ENCODE assay signal across 14 cellular contexts in the genomic region with DNA sequence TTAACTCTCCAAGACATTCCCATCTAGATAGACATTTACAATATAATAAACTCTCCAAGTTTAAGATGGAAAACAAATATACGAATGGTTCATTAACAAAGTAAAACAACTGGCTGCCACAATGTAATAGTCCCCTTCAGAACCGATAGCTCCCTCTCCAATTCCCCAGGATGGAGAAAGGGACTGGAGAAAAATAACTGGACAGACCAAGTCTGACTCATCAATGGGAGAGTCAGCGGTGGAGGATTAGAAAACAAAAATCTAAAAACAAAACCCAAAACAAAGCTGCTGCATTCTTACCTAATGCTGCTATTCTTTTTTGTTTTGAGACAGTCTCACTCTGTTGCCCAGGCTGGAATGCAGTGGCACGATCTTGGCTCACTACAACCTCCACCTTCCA.
DNase-seq lines count a peak whose midpoint lies in the region; ATAC-seq and TF ChIP-seq lines count a peak whose summit lies in the region.
"Had no signal": no experiment of that assay in that cellular context is flagged by ENCODE, and none has a peak within 500 bp of the region (broad histone marks: within the 10 kb centered on the region; RNA-seq: fewer than 3 reads in every experiment).

No MANE protein-coding gene starts in this region.

- H3K27me3 Mint-ChIP-seq in CD4-positive, alpha-beta T cell, result no peaks in the 10 kb centered on the region
- H3K27me3 Mint-ChIP-seq in endodermal cell (ENCODE audit: insufficient read depth) (no peaks in the 10 kb centered on the region), neural progenitor cell (ENCODE audit: insufficient read depth, low read depth) (no peaks in the 10 kb centered on the region), glutamatergic neuron (ENCODE audit: unreplicated experiment) (no peaks in the 10 kb centered on the region)
- no peaks in the 10 kb centered on the region for H3K27me3 Mint-ChIP-seq in activated T-cell treated with anti-CD3 and anti-CD28 coated beads, Interleukin-2, amount 50 U/mL, for 4 hours (ENCODE audit: low read depth)
- H3K27me3 Mint-ChIP-seq: CD4-positive, CD25-positive, alpha-beta regulatory T cell had no signal

- POLR2A ChIA-PET in CD4-positive, alpha-beta T cell (lab: Charles Lee), result interaction anchor here (0.6 kb wide), 1 partner anchor 439 kb away, joined by 3 read pairs; no protein-coding TSS in a partner anchor

- H3K79me2 ChIP-seq in neural progenitor cell (ENCODE audit: low read depth), result peaks cover 65% of the 10 kb centered on the region

- no peak overlapping the region for H2AFZ ChIP-seq in neural progenitor cell (replicated peaks)

- H3K36me3 ChIP-seq in endodermal cell (ENCODE audit: control insufficient read depth, insufficient read depth, low read length) (peaks cover 25% of the 10 kb centered on the region), neural progenitor cell (peaks cover 13% of the 10 kb centered on the region)
- H3K36me3 ChIP-seq: prostate gland had no signal

- H3K27ac ChIP-seq in CD4-positive, alpha-beta T cell (ENCODE audit: low read depth, low read length), result no peak overlapping the region
- H3K27ac ChIP-seq in endodermal cell (ENCODE audit: low read depth, low read length) (peak overlapping the region; percentile 76), neural progenitor cell (no peak overlapping the region)
- H3K27ac ChIP-seq: left lung, prostate gland, upper lobe of right lung had no signal

- H3F3A ChIP-seq in neural progenitor cell (ENCODE audit: low read depth), result peaks cover 22% of the 10 kb centered on the region

- peaks cover 2% of the 10 kb centered on the region for H3K4me1 ChIP-seq in endodermal cell (ENCODE audit: control insufficient read depth, insufficient read depth, low read length)
- peaks cover 49% of the 10 kb centered on the region for H3K4me1 ChIP-seq in neural progenitor cell
- H3K4me1 ChIP-seq: upper lobe of right lung had no signal

- intact Hi-C loops in CD4-positive, alpha-beta T cell (cut with DNase I, micrococcal nuclease), result no loop called here

- WGBS in endodermal cell (ENCODE audit: insufficient coverage in 1 of 2, insufficient read length in 1 of 2), 2 experiments, result 73 to 94% methylated on average over 3 to 4 of the region's 4 CpGs

- H3K27me3 ChIP-seq in CD4-positive, alpha-beta T cell (ENCODE audit: control insufficient read depth, insufficient read depth, low read length), result no peaks in the 10 kb centered on the region
- H3K27me3 ChIP-seq in endodermal cell (ENCODE audit: control insufficient read depth, insufficient read depth, low read length, poor library complexity, severe bottlenecking), result no peaks in the 10 kb centered on the region
- H3K27me3 ChIP-seq in neural progenitor cell, result no peaks in the 10 kb centered on the region
- H3K27me3 ChIP-seq: left lung, upper lobe of right lung had no signal

- no peak for TF ChIP-seq CTCF in CD4-positive, alpha-beta T cell (IDR thresholded peaks at IDR 0.05)
- TF ChIP-seq CTCF in endodermal cell (conservative IDR thresholded peaks at IDR 0.05) (no peak), neural progenitor cell (IDR thresholded peaks at IDR 0.05) (no peak), glutamatergic neuron (IDR thresholded peaks at IDR 0.05; ENCODE audit: partially characterized antibody, unreplicated experiment) (no peak)

- ATAC-seq in CD4-positive, alpha-beta T cell (ENCODE audit: poor library complexity), result no peak
- no peak for ATAC-seq in HG02970 (IDR thresholded peaks at IDR 0.05; ENCODE audit: low FRiP score, unreplicated experiment)
- ATAC-seq in activated T-cell treated with anti-CD3 and anti-CD28 coated beads, Interleukin-2, amount 50 U/mL, for 4 hours, result no peak
- ATAC-seq: HepG2 had no signal

- no peak overlapping the region for H3K4me3 Mint-ChIP-seq in CD4-positive, alpha-beta T cell
- H3K4me3 Mint-ChIP-seq in endodermal cell (no peak overlapping the region), neural progenitor cell (no peak overlapping the region), glutamatergic neuron (ENCODE audit: unreplicated experiment) (no peak overlapping the region)
- no peak overlapping the region for H3K4me3 Mint-ChIP-seq in activated T-cell treated with anti-CD3 and anti-CD28 coated beads, Interleukin-2, amount 50 U/mL, for 4 hours
- H3K4me3 Mint-ChIP-seq: CD4-positive, CD25-positive, alpha-beta regulatory T cell had no signal

- no peaks in the 10 kb centered on the region for H3K9me3 ChIP-seq in CD4-positive, alpha-beta T cell (ENCODE audit: control insufficient read depth, low read length)
- H3K9me3 ChIP-seq in endodermal cell (ENCODE audit: control insufficient read depth, low read length), result no peaks in the 10 kb centered on the region
- H3K9me3 ChIP-seq in neural progenitor cell (ENCODE audit: low read depth), result no peaks in the 10 kb centered on the region
- H3K9me3 ChIP-seq: left lung, prostate gland, upper lobe of right lung had no signal

- no peak for DNase-seq in CD4-positive, alpha-beta T cell
- DNase-seq in RPMI7951 (ENCODE audit: low read depth), result peak; percentile 65
- DNase-seq in endodermal cell, result no peak
- peak; percentile 17 for DNase-seq in neural progenitor cell (ENCODE audit: low spot score)
- no peak for DNase-seq in glutamatergic neuron
- DNase-seq in NCI-H510A (lab: John Stamatoyannopoulos, UW), result no peak
- no peak for DNase-seq in activated T-cell treated with anti-CD3 and anti-CD28 coated beads, Interleukin-2, amount 50 U/mL, for 4 hours
- DNase-seq: activated gamma-delta T cell; CD4-positive, CD25-positive, alpha-beta regulatory T cell; left lung; upper lobe of right lung had no signal

- H3K36me3 Mint-ChIP-seq in CD4-positive, alpha-beta T cell (ENCODE audit: low read depth), result peaks cover 18% of the 10 kb centered on the region
- H3K36me3 Mint-ChIP-seq in endodermal cell (ENCODE audit: low read depth) (peaks cover 19% of the 10 kb centered on the region), neural progenitor cell (peaks cover 19% of the 10 kb centered on the region), glutamatergic neuron (ENCODE audit: unreplicated experiment) (no peaks in the 10 kb centered on the region)
- peaks cover 23% of the 10 kb centered on the region for H3K36me3 Mint-ChIP-seq in activated T-cell treated with anti-CD3 and anti-CD28 coated beads, Interleukin-2, amount 50 U/mL, for 4 hours (ENCODE audit: insufficient read depth)

- H4K20me1 ChIP-seq in neural progenitor cell (ENCODE audit: low read depth), result peaks cover 94% of the 10 kb centered on the region

- H3K4me3 ChIP-seq in endodermal cell (ENCODE audit: low read length), result no peak overlapping the region
- H3K4me3 ChIP-seq in neural progenitor cell, result no peak overlapping the region
- H3K4me3 ChIP-seq: left lung, prostate gland, upper lobe of right lung had no signal

- H3K27ac Mint-ChIP-seq in CD4-positive, alpha-beta T cell, result peak overlapping the region; percentile 4
- H3K27ac Mint-ChIP-seq in endodermal cell (no peak overlapping the region), neural progenitor cell (peak overlapping the region; percentile 81), glutamatergic neuron (ENCODE audit: unreplicated experiment) (no peak overlapping the region)

- peak overlapping the region; percentile 40 for H3K4me2 ChIP-seq in neural progenitor cell

- H3K9ac ChIP-seq in endodermal cell (ENCODE audit: extremely low read depth, low read length, poor library complexity, severe bottlenecking), result no peak overlapping the region
- no peak overlapping the region for H3K9ac ChIP-seq in neural progenitor cell

- H3K9me3 Mint-ChIP-seq in CD4-positive, alpha-beta T cell, result no peaks in the 10 kb centered on the region
- H3K9me3 Mint-ChIP-seq in endodermal cell (no peaks in the 10 kb centered on the region), neural progenitor cell (no peaks in the 10 kb centered on the region), glutamatergic neuron (ENCODE audit: unreplicated experiment) (peaks cover 1% of the 10 kb centered on the region)
- no peaks in the 10 kb centered on the region for H3K9me3 Mint-ChIP-seq in activated T-cell treated with anti-CD3 and anti-CD28 coated beads, Interleukin-2, amount 50 U/mL, for 4 hours
- H3K9me3 Mint-ChIP-seq: CD4-positive, CD25-positive, alpha-beta regulatory T cell had no signal

- CTCF ChIA-PET in CD4-positive, alpha-beta T cell (lab: Charles Lee), result no interaction called here

- peaks cover 79% of the 10 kb centered on the region for H3K4me1 Mint-ChIP-seq in CD4-positive, alpha-beta T cell (ENCODE audit: low read depth)
- H3K4me1 Mint-ChIP-seq in endodermal cell (peaks cover 47% of the 10 kb centered on the region), neural progenitor cell (peaks cover 69% of the 10 kb centered on the region), glutamatergic neuron (ENCODE audit: low read depth, unreplicated experiment) (peaks cover 18% of the 10 kb centered on the region)
- H3K4me1 Mint-ChIP-seq in activated T-cell treated with anti-CD3 and anti-CD28 coated beads, Interleukin-2, amount 50 U/mL, for 4 hours (ENCODE audit: low read depth), result peaks cover 75% of the 10 kb centered on the region

Comparison
In these comparisons a context has a peak if more than half of its experiments do, and no peak if none do; other contexts are left out.
1. DNase-seq: peak in RPMI7951 (single experiment) and neural progenitor cell (single experiment); none in CD4-positive, alpha-beta T cell (0 of 10), endodermal cell (single experiment), glutamatergic neuron (single experiment), NCI-H510A (single experiment) and activated T-cell treated with anti-CD3 and anti-CD28 coated beads, Interleukin-2, amount 50 U/mL, for 4 hours (single experiment).
2. H3K27ac Mint-ChIP-seq: peak in CD4-positive, alpha-beta T cell (single experiment) and neural progenitor cell (single experiment); none in endodermal cell (single experiment) and glutamatergic neuron (single experiment).